ENCODE assay signal across 9 cellular contexts in genomic region chr12:53061404-53062010, GRCh38. TPM values are rescaled to one million over a fixed set of nuclear protein-coding genes. Genes with fewer than 3 reads are reported as not detected.
DNase-seq lines count a peak whose midpoint lies in the region; ATAC-seq and TF ChIP-seq lines count a peak whose summit lies in the region.
"Had no signal": no experiment of that assay in that cellular context is flagged by ENCODE, and none has a peak within 500 bp of the region (broad histone marks: within the 10 kb centered on the region; RNA-seq: fewer than 3 reads in every experiment).

No MANE protein-coding gene starts in this region.

- peaks cover 25% of the 10 kb centered on the region for H3K4me1 ChIP-seq in psoas muscle

- no peaks in the 10 kb centered on the region for H3K9me3 ChIP-seq in psoas muscle

- H3K27ac ChIP-seq in coronary artery (peak overlapping the region; percentile 83 to 96), psoas muscle (peak overlapping the region; percentile 55)
- H3K27ac ChIP-seq: epithelial cell of prostate had no signal

- H3K4me3 ChIP-seq in coronary artery (no peak overlapping the region), psoas muscle (no peak overlapping the region)

- WGBS in psoas muscle, 3 donors = 82 to 85% (median 85%) methylated on average over 5 of the region's 5 CpGs

- intact Hi-C loops in psoas muscle (cut with DNase I) = no loop called here

- peaks cover 0 to 84% of the 10 kb centered on the region in 2 donors for H3K36me3 ChIP-seq in psoas muscle (ENCODE audit: insufficient read depth in 1 of 2, low read depth in 1 of 2)

- ATAC-seq in psoas muscle = no peak
- ATAC-seq in HG03521 (IDR thresholded peaks at IDR 0.05; ENCODE audit: unreplicated experiment) = no peak
- no peak for ATAC-seq in HG02610 (IDR thresholded peaks at IDR 0.05; ENCODE audit: unreplicated experiment)
- ATAC-seq in GM21528 (IDR thresholded peaks at IDR 0.05; ENCODE audit: low FRiP score, unreplicated experiment) = no peak

- DNase-seq in NCI-H2196 (lab: John Stamatoyannopoulos, UW; ENCODE audit: unreplicated experiment) (peak; percentile 95), coronary artery (ENCODE audit: low spot score) (peak; percentile 71), psoas muscle (peak; percentile 38 to 56), NK-92 (lab: John Stamatoyannopoulos, UW; ENCODE audit: unreplicated experiment) (no peak)

- peak; percentile 30 for TF ChIP-seq CTCF in GM12873 (IDR thresholded peaks at IDR 0.05; ENCODE audit: insufficient read depth, low read depth, low read length, missing control alignments)
- TF ChIP-seq CTCF in coronary artery (IDR thresholded peaks at IDR 0.05) = no peak
- TF ChIP-seq CTCF in psoas muscle (IDR thresholded peaks at IDR 0.05) = no peak

- H3K27me3 ChIP-seq in psoas muscle (ENCODE audit: insufficient read depth in 3 of 3, low read length in 2 of 3) = no peaks in the 10 kb centered on the region

RNA-seq across cellular contexts. Expression of gene TNS2, which starts 11.6 kb away (rescaled TPM):
- 100 to 1,000 TPM in 1 of 4 donors, 10 to 100 TPM in 3; 39.4 to 132 (median 70.7) TPM for total RNA-seq in psoas muscle
- polyA plus RNA-seq in psoas muscle = 10 to 100 TPM; 37.7 to 48.9 (median 47.1) TPM

RNA-seq across cellular contexts. Expression of gene SPRYD3, which starts 17.7 kb away (rescaled TPM):
- 10 to 100 TPM; 19.7 to 22.6 (median 21.7) TPM for total RNA-seq in psoas muscle
- polyA plus RNA-seq in psoas muscle = 10 to 100 TPM; 16.5 to 49.1 (median 34.2) TPM

RNA-seq across cellular contexts. Expression of gene IGFBP6, which starts 36.0 kb away (rescaled TPM):
- total RNA-seq in psoas muscle = 10 to 100 TPM in 3 of 4 donors, 1 to 10 TPM in 1; 6.4 to 21.3 (median 18.1) TPM
- polyA plus RNA-seq in psoas muscle = 10 to 100 TPM; 23.9 to 27.0 (median 25.5) TPM

RNA-seq across cellular contexts. Expression of gene SOAT2, which starts 41.8 kb away (rescaled TPM):
- not detected for total RNA-seq in psoas muscle
- polyA plus RNA-seq in psoas muscle = under 1 TPM; 0.05 to 0.07 (median 0.07) TPM

RNA-seq across cellular contexts. Expression of gene EIF4B, which starts 55.3 kb away (rescaled TPM):
- total RNA-seq in psoas muscle = 100 to 1,000 TPM; 565 to 669 (median 617) TPM
- 100 to 1,000 TPM; 150 to 304 (median 207) TPM for polyA plus RNA-seq in psoas muscle
